ENCODE assay signal across 8 cellular contexts in genomic region chr7:129091484-129092002, GRCh38. TPM values are rescaled to one million over a fixed set of nuclear protein-coding genes. Genes with fewer than 3 reads are reported as not detected.
DNase-seq lines count a peak whose midpoint lies in the region; ATAC-seq lines count a peak whose summit lies in the region.

No MANE protein-coding gene starts in this region.

- DNase-seq in G401 (ENCODE audit: low spot score) = peak; percentile 70
- DNase-seq in NCI-H2196 treated with DMSO at 0.1 percent for 48 hours (lab: John Stamatoyannopoulos, UW; ENCODE audit: unreplicated experiment) = peak; percentile 78
- DNase-seq in activated CD4-positive, CD25-positive, alpha-beta regulatory T cell treated with anti-CD3 and anti-CD28 coated beads, Interleukin-2, amount 50 U/mL, for 72 hours = peak; percentile 95
- DNase-seq in central memory CD4-positive, alpha-beta T cell = peak; percentile 73
- DNase-seq in kidney glomerular epithelial cell (lab: John Stamatoyannopoulos, UW) = peak; percentile 76
- peak; percentile 73 for DNase-seq in stimulated activated CD4-positive, alpha-beta T cell treated with anti-CD3 and anti-CD28 coated beads, Interleukin-2, amount 100 ng/mL, for 4 hours (ENCODE audit: low read depth)

- peak; percentile 57 for ATAC-seq in HG03039 (IDR thresholded peaks at IDR 0.05; ENCODE audit: unreplicated experiment)
- no peak for ATAC-seq in GM18870 (IDR thresholded peaks at IDR 0.05; ENCODE audit: unreplicated experiment)

- in situ Hi-C loops in G401 (cut with HindIII; ENCODE audit: low sequenced_read_pairs) = no loop called here

RNA-seq across cellular contexts. Expression of gene TNPO3, which starts 36.6 kb away (rescaled TPM):
- 47.4 and 71.4 TPM in 2 replicates for total RNA-seq in G401 (2014; rRNA removed; shearing (Covaris generic))

RNA-seq across cellular contexts. Expression of gene TSPAN33, which starts 53.0 kb away (rescaled TPM):
- total RNA-seq in G401 (2014; rRNA removed; shearing (Covaris generic)) = 35.8 and 40.2 TPM in 2 replicates
